ENCODE assay signal across 8 cellular contexts in the genomic region with DNA sequence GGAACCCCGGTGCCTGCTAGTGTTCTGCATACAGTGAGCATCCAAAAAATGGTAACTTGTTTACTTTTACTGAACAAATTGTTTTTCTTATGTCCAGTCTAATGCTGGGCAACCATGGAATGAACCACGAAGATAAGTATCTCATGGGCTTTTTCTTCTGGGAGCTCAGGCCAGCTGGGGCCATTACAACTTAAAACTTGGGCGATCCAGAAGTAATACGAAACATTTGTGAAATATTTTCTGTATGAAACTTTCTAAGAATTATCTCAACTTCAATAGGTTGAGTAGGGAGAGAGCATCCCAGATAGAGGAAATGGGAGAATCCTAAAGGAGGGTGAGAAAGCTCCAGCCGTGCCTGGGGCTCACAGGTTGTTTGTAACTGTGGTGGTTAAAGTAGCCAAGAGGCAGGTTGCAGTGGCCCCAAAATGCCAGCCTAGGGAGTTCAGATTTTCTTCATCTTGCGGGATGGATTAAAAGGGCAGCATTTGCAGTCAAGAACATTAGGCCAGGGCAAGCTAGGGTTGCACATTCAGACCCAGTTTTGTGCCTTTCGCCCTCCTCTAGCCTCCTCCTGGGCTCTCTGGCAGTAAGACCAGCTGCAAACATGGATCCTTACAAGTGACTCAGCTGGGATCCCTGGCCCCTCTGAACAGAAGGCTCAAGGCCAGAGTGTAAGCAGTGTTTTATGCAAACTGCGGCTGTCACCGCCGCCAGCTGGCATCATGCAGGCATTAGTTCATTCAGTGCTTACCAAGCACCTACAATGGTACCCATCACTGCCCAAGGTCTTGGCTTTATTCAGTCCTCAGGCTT. TPM values are rescaled to one million over a fixed set of nuclear protein-coding genes. Genes with fewer than 3 reads are reported as not detected.
DNase-seq lines count a peak whose midpoint lies in the region; ATAC-seq, FAIRE-seq and TF ChIP-seq lines count a peak whose summit lies in the region.

No MANE protein-coding gene starts in this region.

- TF ChIP-seq EP300 in K562 (IDR thresholded peaks at IDR 0.05; ENCODE audit: low read length) = no peak

- CTCF ChIA-PET in K562 (lab: Yijun Ruan, JAX; ENCODE audit: low intra/inter-chr PET ratio) = interaction anchor here (0.6 kb wide), 2 partner anchors 1216 to 1256 kb away, joined by 3 read pairs; no protein-coding TSS in a partner anchor

- peaks cover 11% of the 10 kb centered on the region for H4K20me1 ChIP-seq in K562 (replicated peaks; ENCODE audit: control insufficient read depth, insufficient read depth, low read length)

- WGBS in K562 (ENCODE audit: insufficient coverage, low coverage, missing lambda C conversion rate) = 70% methylated on average over 10 of the region's 10 CpGs
- WGBS in lung, 2 donors = 66 to 72% methylated on average over 10 of the region's 10 CpGs

- no peaks in the 10 kb centered on the region for H3K9me3 Mint-ChIP-seq in activated T-cell treated with anti-CD3 and anti-CD28 coated beads, Interleukin-2, amount 50 U/mL, for 24 hours

- no peaks in the 10 kb centered on the region for H3K9me1 ChIP-seq in K562 (ENCODE audit: control insufficient read depth, insufficient read depth, low read length)

- peak overlapping the region; percentile 89 for H3K4me3 Mint-ChIP-seq in activated T-cell treated with anti-CD3 and anti-CD28 coated beads, Interleukin-2, amount 50 U/mL, for 24 hours

- peak overlapping the region; percentile 89 for H3K9ac ChIP-seq in K562 (ENCODE audit: insufficient read depth in 1 of 2, low read depth in 2 of 2, low read length in 2 of 2)

- BruUV-seq in K562 (replicated peaks; lab: Mats Ljungman, UMichigan) = TSS peak; percentile 82

- in situ Hi-C loops in K562 (cut with MboI) = loop anchor here (5.0 kb wide), 1 partner anchor 37 kb away; no protein-coding TSS in a partner anchor

- H3K79me2 ChIP-seq in K562 (ENCODE audit: control insufficient read depth, insufficient read depth, low read length) = peaks cover 34% of the 10 kb centered on the region

- H3K4me1 ChIP-seq in K562 (replicated peaks in 1 of 2; ENCODE audit: control insufficient read depth in 2 of 2, insufficient read depth in 2 of 2, low read length in 2 of 2) = peaks cover 16 to 27% of the 10 kb centered on the region in 2 experiments
- H3K4me1 ChIP-seq in lung (ENCODE audit: control insufficient read depth in 2 of 2, insufficient read depth in 2 of 2, low read length in 2 of 2) = peaks cover 3 to 8% of the 10 kb centered on the region in 2 donors
- peaks cover 0 to 48% (median 30%) of the 10 kb centered on the region in 4 donors for H3K4me1 ChIP-seq in tibial artery

- H3K27me3 Mint-ChIP-seq in activated T-cell treated with anti-CD3 and anti-CD28 coated beads, Interleukin-2, amount 50 U/mL, for 24 hours = no peaks in the 10 kb centered on the region

- POLR2A ChIA-PET in K562 (lab: Yijun Ruan, JAX) = interaction anchor here (0.6 to 1.9 kb wide), 5 partner anchors 10 to 1399 kb away, joined by 3 to 8 read pairs (median 3); a partner anchor contains a TSS

- no peaks in the 10 kb centered on the region for H3K27me3 ChIP-seq in K562 (ENCODE audit: control insufficient read depth in 2 of 2, insufficient read depth in 2 of 2, low read length in 2 of 2)
- H3K27me3 ChIP-seq in lung (ENCODE audit: control insufficient read depth, insufficient read depth) = no peaks in the 10 kb centered on the region
- no peaks in the 10 kb centered on the region for H3K27me3 ChIP-seq in tibial artery

- H3K4me1 Mint-ChIP-seq in activated T-cell treated with anti-CD3 and anti-CD28 coated beads, Interleukin-2, amount 50 U/mL, for 24 hours (ENCODE audit: low read depth) = peaks cover 77% of the 10 kb centered on the region

- H3K4me3 ChIP-seq in K562 (peak overlapping the region; percentile 79), lung (peak overlapping the region; percentile 60), tibial artery (peak overlapping the region; percentile 76 to 94)

- ATAC-seq in K562 (no peak), lung (ENCODE audit: insufficient read depth, low FRiP score) (no peak), HG03432 (IDR thresholded peaks at IDR 0.05; ENCODE audit: unreplicated experiment) (no peak), left lobe of liver (no peak)

- TF ChIP-seq CTCF in K562 (IDR thresholded peaks at IDR 0.05 in 2 of 3, conservative IDR thresholded peaks at IDR 0.05 in 1 of 3; ENCODE audit: insufficient read depth in 2 of 3, low read depth in 1 of 3, low read length in 3 of 3) (no peak), lung (IDR thresholded peaks at IDR 0.05; ENCODE audit: control extremely low read depth, extremely low read depth) (no peak), tibial artery (IDR thresholded peaks at IDR 0.05) (no peak)

- no peaks in the 10 kb centered on the region for H3K9me3 ChIP-seq in K562 (replicated peaks; ENCODE audit: control insufficient read depth, insufficient read depth, low read depth, low read length)
- H3K9me3 ChIP-seq in lung (ENCODE audit: control insufficient read depth in 2 of 2, insufficient read depth in 1 of 2, low read length in 1 of 2) = no peaks in the 10 kb centered on the region
- H3K9me3 ChIP-seq in tibial artery = no peaks in the 10 kb centered on the region

- intact Hi-C loops in K562 (cut with micrococcal nuclease) = no loop called here
- intact Hi-C loops in tibial artery (cut with DNase I; ENCODE audit: low total_unique reads) = loop anchor here (2.0 kb wide), 1 partner anchor 42 kb away; a partner anchor contains a TSS

- no peak for TF ChIP-seq RAD21 in K562 (CRISPR knock-in tag; conservative IDR thresholded peaks at IDR 0.05 in 1 of 2, IDR thresholded peaks at IDR 0.05 in 1 of 2)

- DNase-seq in activated T-cell treated with anti-CD3 and anti-CD28 coated beads, Interleukin-2, amount 50 U/mL, for 24 hours = no peak
- DNase-seq in activated T-cell treated with anti-CD3 and anti-CD28 coated beads for 4 hours = no peak
- no peak for DNase-seq in K562 (ENCODE audit: extremely low read depth in 1 of 4, low spot score in 3 of 4)
- no peak for DNase-seq in lung (ENCODE audit: low spot score)
- no peak for DNase-seq in tibial artery
- no peak for DNase-seq in left lobe of liver (ENCODE audit: low spot score)
- DNase-seq in stimulated activated CD4-positive, alpha-beta T cell treated with anti-CD3 and anti-CD28 coated beads, Interleukin-2, amount 100 ng/mL, for 24 hours = no peak

- peaks cover 63% of the 10 kb centered on the region for H3K36me3 ChIP-seq in K562 (ENCODE audit: control insufficient read depth, insufficient read depth, low read length)
- peaks cover 2 to 41% of the 10 kb centered on the region in 2 donors for H3K36me3 ChIP-seq in lung (ENCODE audit: control insufficient read depth in 2 of 2, insufficient read depth in 2 of 2, low read length in 2 of 2)
- H3K36me3 ChIP-seq in tibial artery = peaks cover 17 to 60% (median 45%) of the 10 kb centered on the region in 3 donors

- no peak for TF ChIP-seq POLR2A in K562 (conservative IDR thresholded peaks at IDR 0.05)

- H3K27ac ChIP-seq in K562 (ENCODE audit: extremely low read depth, low read depth, low read length) = peak overlapping the region; percentile 90
- H3K27ac ChIP-seq in lung (ENCODE audit: low read depth in 1 of 2, low read length in 1 of 2) = peak overlapping the region in 1 of 2 donors; percentile 83
- H3K27ac ChIP-seq in tibial artery = peak overlapping the region; percentile 90 to 97

- peaks cover 87% of the 10 kb centered on the region for H3K36me3 Mint-ChIP-seq in activated T-cell treated with anti-CD3 and anti-CD28 coated beads, Interleukin-2, amount 50 U/mL, for 24 hours (ENCODE audit: low read depth)

- FAIRE-seq in K562 (lab: Jason Lieb, UNC) = no peak

- H3K27ac Mint-ChIP-seq in activated T-cell treated with anti-CD3 and anti-CD28 coated beads, Interleukin-2, amount 50 U/mL, for 24 hours = peak overlapping the region; percentile 94

- H3K4me2 ChIP-seq in K562 (ENCODE audit: insufficient read depth, low read length) = peak overlapping the region; percentile 82

- H2AFZ ChIP-seq in K562 (ENCODE audit: low read depth, low read length) = peak overlapping the region; percentile 92

RNA-seq across cellular contexts. Expression of a gene that starts 41.5 kb away (rescaled TPM):
- total RNA-seq in K562 (2011; cell fraction: chromatin; rRNA removed; ENCODE audit: low replicate concordance) = 25.8 and 29.0 TPM in 2 replicates
- 10.8 and 12.8 TPM in 2 replicates for total RNA-seq in K562 (2011; cell fraction: nucleolus; rRNA removed)
- total RNA-seq in K562 (2011; cell fraction: nucleoplasm; rRNA removed) = 19.3 and 27.9 TPM in 2 replicates
- total RNA-seq in K562 (2014; rRNA removed) (7.5 and 10.5 TPM in 2 replicates), K562 (2014; rRNA removed; fragmentation: Illumina TruSeq; extraction: Trizol) (10.2 and 10.6 TPM in 2 replicates), K562 (2015; rRNA removed; fragmentation: Illumina TruSeq; extraction: Trizol) (14.3 and 16.8 TPM in 2 replicates), K562 (2021) (16.5 and 19.6 TPM in 2 replicates), lung (10 to 100 TPM; 54.1 to 56.5 TPM), left lobe of liver (16.4 TPM)
- polyA plus RNA-seq in K562 (2011; rRNA removed) (16.4 and 17.6 TPM in 2 replicates), K562 (2014; fragmentation: Illumina TruSeq; extraction: Trizol) (16.4 and 21.5 TPM in 2 replicates), K562 (2014; fragmentation: Nextera tagmentation; extraction: Ambion mirVana) (10 to 100 TPM in 1 of 2 experiments, 1 to 10 TPM in 1; 8.8 to 15.9 TPM), K562 (2014; rRNA removed) (12.2 and 14.8 TPM in 2 replicates), lung (10 to 100 TPM; 19.6 to 37.8 TPM)
- polyA plus RNA-seq in K562 (2011; cell fraction: cytosol; rRNA removed) = 22.4 and 24.3 TPM in 2 replicates
- 32.1 and 38.6 TPM in 2 replicates for polyA plus RNA-seq in K562 (2011; cell fraction: nucleus; rRNA removed)
- polyA plus RNA-seq in K562 (2012) = 13.4 and 16.5 TPM in 2 replicates
- 20.3 and 24.0 TPM in 2 replicates for polyA minus RNA-seq in K562 (2011; rRNA and poly(A)+ RNA removed)
- polyA minus RNA-seq in K562 (2011; cell fraction: cytosol; rRNA and poly(A)+ RNA removed) = 12.3 and 15.4 TPM in 2 replicates
- 9.2 and 15.8 TPM in 2 replicates for polyA minus RNA-seq in K562 (2011; cell fraction: nucleus; rRNA and poly(A)+ RNA removed)

RNA-seq across cellular contexts. Expression of a gene that starts 56.6 kb away (rescaled TPM):
- total RNA-seq in K562 (2011; cell fraction: chromatin; rRNA removed; ENCODE audit: low replicate concordance) = not detected in 2 replicates
- not detected in 2 replicates for total RNA-seq in K562 (2011; cell fraction: nucleolus; rRNA removed)
- 0.07 TPM in 1 of 2 replicates, not detected in the other for total RNA-seq in K562 (2011; cell fraction: nucleoplasm; rRNA removed)
- total RNA-seq in K562 (2014; rRNA removed) = not detected in 2 replicates
- total RNA-seq in K562 (2014; rRNA removed; fragmentation: Illumina TruSeq; extraction: Trizol) = not detected in 2 replicates
- not detected in 2 replicates for total RNA-seq in K562 (2015; rRNA removed; fragmentation: Illumina TruSeq; extraction: Trizol)
- 0.07 TPM in 1 of 2 replicates, not detected in the other for total RNA-seq in K562 (2021)
- polyA plus RNA-seq in K562 (2011; rRNA removed) = not detected in 2 replicates
- polyA plus RNA-seq in K562 (2011; cell fraction: cytosol; rRNA removed) = 0.03 TPM in 1 of 2 replicates, not detected in the other
- polyA plus RNA-seq in K562 (2011; cell fraction: nucleus; rRNA removed) = 0.04 and 0.11 TPM in 2 replicates
- polyA plus RNA-seq in K562 (2012) = 0.03 and 0.06 TPM in 2 replicates
- not detected in 2 replicates for polyA plus RNA-seq in K562 (2014; fragmentation: Illumina TruSeq; extraction: Trizol)
- not detected for polyA plus RNA-seq in K562 (2014; fragmentation: Nextera tagmentation; extraction: Ambion mirVana)
- polyA plus RNA-seq in K562 (2014; rRNA removed) = 0.08 TPM in 1 of 2 replicates, not detected in the other
- polyA minus RNA-seq in K562 (2011; rRNA and poly(A)+ RNA removed) = not detected in 2 replicates
- polyA minus RNA-seq in K562 (2011; cell fraction: cytosol; rRNA and poly(A)+ RNA removed) = not detected in 2 replicates
- 0.13 TPM in 1 of 2 replicates, not detected in the other for polyA minus RNA-seq in K562 (2011; cell fraction: nucleus; rRNA and poly(A)+ RNA removed)
- total RNA-seq in lung = under 1 TPM; 0.06 to 0.25 TPM
- under 1 TPM; 0.03 to 0.12 TPM for polyA plus RNA-seq in lung
- 0.08 TPM for total RNA-seq in left lobe of liver
